Comparison of ENCODE assay signal across 28 cellular contexts in genomic region chr15:33315044-33315443, GRCh38. TPM values are rescaled to one million over a fixed set of nuclear protein-coding genes. Genes with fewer than 3 reads are reported as not detected.
"Had no signal": no experiment of that assay in that cellular context is flagged by ENCODE, and none has a peak within 500 bp of the region (broad histone marks: within the 10 kb centered on the region; RNA-seq: fewer than 3 reads in every experiment).

No MANE protein-coding gene starts in this region.

- H3K9me3 ChIP-seq: ovary, psoas muscle, right lobe of liver, sigmoid colon, stomach, thoracic aorta, thyroid gland, tibial nerve, vagina had no signal

- H3K4me3 ChIP-seq: neural progenitor cell, ovary, psoas muscle, right lobe of liver, sigmoid colon, stomach, thoracic aorta, thyroid gland, tibial nerve, vagina had no signal

- H2AFZ ChIP-seq: neural progenitor cell, parathyroid adenoma had no signal

- H3K9me3 Mint-ChIP-seq: natural killer cell; nephron; neural progenitor cell; stimulated activated naive B cell treated with anti-CD40 and anti-IgM and Interleukin-4, amounts not matched to agents 10 μg/mL and 1 μg/mL and 100 μg/mL, for 72 hours; stimulated activated naive CD8-positive, alpha-beta T cell treated with anti-CD3 and anti-CD28 coated beads, Interleukin-15, Interleukin-2, amounts not matched to agents 100 ng/mL and 50 ng/mL, for 24 hours; type B pancreatic cell had no signal

- H3K36me3 ChIP-seq: neural progenitor cell, ovary, right lobe of liver, sigmoid colon, stomach, thoracic aorta, thyroid gland, tibial nerve, vagina had no signal

- DNase-seq: natural killer cell; occipital lobe; ovary; posterior cingulate gyrus; psoas muscle; right cardiac atrium; right lobe of liver; sigmoid colon; small intestine; stimulated activated CD4-positive, alpha-beta T cell treated with anti-CD3 and anti-CD28 coated beads, Interleukin-15, amount 100 ng/mL, for 24 hours; stimulated activated CD4-positive, alpha-beta T cell treated with anti-CD3 and anti-CD28 coated beads, Interleukin-2, amount 100 ng/mL, for 24 hours; stimulated activated CD4-positive, alpha-beta T cell treated with anti-CD3 and anti-CD28 coated beads, Interleukin-2, amount 100 ng/mL, for 48 hours; stimulated activated CD4-positive, alpha-beta T cell treated with anti-CD3 and anti-CD28 coated beads, Interleukin-4, amount 100 ng/mL, for 24 hours; stimulated activated naive B cell treated with anti-CD40 and anti-IgM and Interleukin-4, amounts not matched to agents 10 μg/mL and 1 μg/mL and 100 μg/mL, for 72 hours; stimulated activated naive CD4-positive, alpha-beta T cell treated with Interleukin-2 at 50 U/mL for 16 hours; stomach; thyroid gland had no signal

- H3K27me3 ChIP-seq: ovary, right lobe of liver, thyroid gland, vagina had no signal

- H3K4me3 Mint-ChIP-seq: natural killer cell; nephron; neural progenitor cell; stimulated activated effector memory CD8-positive, alpha-beta T cell treated with anti-CD3 and anti-CD28 coated beads, Interleukin-12 subunit alpha, Interleukin-12 subunit beta, amount 100 ng/mL, for 72 hours; stimulated activated naive B cell treated with anti-CD40 and anti-IgM and Interleukin-4, amounts not matched to agents 10 μg/mL and 1 μg/mL and 100 μg/mL, for 72 hours; stimulated activated naive CD8-positive, alpha-beta T cell treated with anti-CD3 and anti-CD28 coated beads, Interleukin-15, Interleukin-2, amounts not matched to agents 100 ng/mL and 50 ng/mL, for 24 hours; type B pancreatic cell had no signal

- H3K9ac ChIP-seq: neural progenitor cell, parathyroid adenoma had no signal

- H3K36me3 Mint-ChIP-seq: natural killer cell; neural progenitor cell; stimulated activated effector memory CD8-positive, alpha-beta T cell treated with anti-CD3 and anti-CD28 coated beads, Interleukin-12 subunit alpha, Interleukin-12 subunit beta, amount 100 ng/mL, for 72 hours; stimulated activated naive B cell treated with anti-CD40 and anti-IgM and Interleukin-4, amounts not matched to agents 10 μg/mL and 1 μg/mL and 100 μg/mL, for 72 hours; type B pancreatic cell had no signal

- H3K27ac Mint-ChIP-seq: natural killer cell; nephron; neural progenitor cell; progenitor cell of endocrine pancreas; stimulated activated effector memory CD8-positive, alpha-beta T cell treated with anti-CD3 and anti-CD28 coated beads, Interleukin-12 subunit alpha, Interleukin-12 subunit beta, amount 100 ng/mL, for 72 hours; stimulated activated naive B cell treated with anti-CD40 and anti-IgM and Interleukin-4, amounts not matched to agents 10 μg/mL and 1 μg/mL and 100 μg/mL, for 72 hours; stimulated activated naive CD8-positive, alpha-beta T cell treated with anti-CD3 and anti-CD28 coated beads, Interleukin-15, Interleukin-2, amounts not matched to agents 100 ng/mL and 50 ng/mL, for 24 hours; type B pancreatic cell had no signal

- H3K79me2 ChIP-seq: parathyroid adenoma had no signal

- H3K4me2 ChIP-seq: neural progenitor cell had no signal

- H3K27ac ChIP-seq: neural progenitor cell, ovary, parathyroid adenoma, psoas muscle, right lobe of liver, sigmoid colon, stomach, thoracic aorta, thyroid gland, tibial nerve, vagina had no signal

- H3K4me1 ChIP-seq: neural progenitor cell, parathyroid adenoma, right lobe of liver, vagina had no signal

- H3K4me1 Mint-ChIP-seq: stimulated activated effector memory CD8-positive, alpha-beta T cell treated with anti-CD3 and anti-CD28 coated beads, Interleukin-12 subunit alpha, Interleukin-12 subunit beta, amount 100 ng/mL, for 72 hours had no signal

RNA-seq across cellular contexts. Expression of gene RYR3, which starts 4.3 kb away (rescaled TPM):
- total RNA-seq: osteoblast had no signal
